ENCODE assay signal across 8 cellular contexts in the genomic region with DNA sequence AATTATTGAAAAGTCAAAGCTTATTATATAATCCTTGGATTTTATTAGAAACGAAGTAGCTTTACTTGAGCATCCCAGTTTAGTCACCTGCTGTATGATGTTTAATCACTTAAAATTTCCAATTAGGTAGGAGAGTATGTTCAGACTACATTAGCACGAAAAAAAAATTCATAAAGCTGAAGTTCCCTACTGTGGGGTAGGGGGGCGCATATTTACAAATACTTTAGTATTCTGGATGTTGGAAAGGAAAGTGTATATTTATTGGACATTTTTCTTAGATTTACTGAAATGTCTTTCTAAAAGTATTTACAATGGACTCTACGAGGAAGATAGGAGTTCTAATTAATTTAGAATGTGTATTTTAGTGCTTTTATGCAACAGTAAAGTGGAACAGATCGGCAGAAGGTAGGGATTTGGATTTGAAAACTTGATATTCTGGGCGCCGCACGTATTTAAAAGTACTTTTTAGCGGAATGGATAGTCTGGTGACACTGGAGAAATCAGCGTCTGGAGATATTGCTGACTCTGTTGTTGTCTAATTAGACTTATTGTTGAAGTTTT. TPM values are rescaled to one million over a fixed set of nuclear protein-coding genes. Genes with fewer than 3 reads are reported as not detected.
DNase-seq lines count a peak whose midpoint lies in the region; ATAC-seq and TF ChIP-seq lines count a peak whose summit lies in the region.

No MANE protein-coding gene starts in this region.

- peak overlapping the region; percentile 30 for H3K27ac Mint-ChIP-seq in Calu3 (ENCODE audit: unreplicated experiment)
- no peak overlapping the region for H3K27ac Mint-ChIP-seq in activated CD8-positive, alpha-beta T cell treated with anti-CD3 and anti-CD28 coated beads, Interleukin-2, amount 10 ng/mL, durations not matched to agents 7 days and 5 days

- TF ChIP-seq CTCF in Calu3 (IDR thresholded peaks at IDR 0.05; ENCODE audit: unreplicated experiment) = no peak

- H3K27me3 Mint-ChIP-seq in Calu3 (ENCODE audit: unreplicated experiment) = no peaks in the 10 kb centered on the region
- H3K27me3 Mint-ChIP-seq in activated CD8-positive, alpha-beta T cell treated with anti-CD3 and anti-CD28 coated beads, Interleukin-2, amount 10 ng/mL, durations not matched to agents 7 days and 5 days (ENCODE audit: low read depth) = no peaks in the 10 kb centered on the region

- TSS peak; percentile 47 for BruUV-seq in Calu3 (replicated peaks; lab: Mats Ljungman, UMichigan)

- peak overlapping the region; percentile 96 for H3K4me3 ChIP-seq in HUES6 (ENCODE audit: low read depth, low read length)

- H3K9me3 ChIP-seq in HUES6 (ENCODE audit: control insufficient read depth, insufficient read depth, low read depth, low read length) = no peaks in the 10 kb centered on the region

- no peak for ATAC-seq in activated CD8-positive, alpha-beta T cell treated with anti-CD3 and anti-CD28 coated beads, Interleukin-2, amount 10 ng/mL, durations not matched to agents 7 days and 5 days

- H3K27me3 ChIP-seq in HUES6 (ENCODE audit: control insufficient read depth, insufficient read depth, low read length) = no peaks in the 10 kb centered on the region

- CTCF ChIA-PET in Calu3 (lab: Charles Lee) = interaction anchor here (1.0 to 1.4 kb wide), 2 partner anchors 34 to 71 kb away, joined by 3 to 6 read pairs; a partner anchor contains a TSS
- CTCF ChIA-PET in activated CD8-positive, alpha-beta T cell treated with anti-CD3 and anti-CD28 coated beads, Interleukin-2, amount 10 ng/mL, durations not matched to agents 7 days and 5 days (lab: Charles Lee) = interaction anchor here (0.8 to 1.9 kb wide), 5 partner anchors 9 to 443 kb away, joined by 3 to 7 read pairs (median 4); no protein-coding TSS in a partner anchor

- H3K36me3 Mint-ChIP-seq in Calu3 (ENCODE audit: insufficient read depth, unreplicated experiment) = peaks cover 25% of the 10 kb centered on the region
- peaks cover 3% of the 10 kb centered on the region for H3K36me3 Mint-ChIP-seq in activated CD8-positive, alpha-beta T cell treated with anti-CD3 and anti-CD28 coated beads, Interleukin-2, amount 10 ng/mL, durations not matched to agents 7 days and 5 days (ENCODE audit: low read depth)

- H3K9me3 Mint-ChIP-seq in Calu3 (ENCODE audit: low read depth, unreplicated experiment) = no peaks in the 10 kb centered on the region
- no peaks in the 10 kb centered on the region for H3K9me3 Mint-ChIP-seq in activated CD8-positive, alpha-beta T cell treated with anti-CD3 and anti-CD28 coated beads, Interleukin-2, amount 10 ng/mL, durations not matched to agents 7 days and 5 days (ENCODE audit: insufficient read depth)

- peaks cover 6% of the 10 kb centered on the region for H3K4me1 ChIP-seq in HUES6 (ENCODE audit: control insufficient read depth, insufficient read depth, low read length)

- no peak overlapping the region for H3K9ac ChIP-seq in HUES6 (ENCODE audit: low read length)

- DNase-seq in Calu3 = no peak
- DNase-seq in activated CD8-positive, alpha-beta T cell treated with anti-CD3 and anti-CD28 coated beads, Interleukin-2, amount 10 ng/mL, durations not matched to agents 7 days and 5 days = no peak
- peak; percentile 37 for DNase-seq in left kidney (ENCODE audit: low read depth, low spot score)
- no peak for DNase-seq in stimulated activated CD4-positive, alpha-beta T cell treated with anti-CD3 and anti-CD28 coated beads, Interleukin-2, amount 100 ng/mL, for 48 hours
- DNase-seq in 8988T = no peak
- no peak for DNase-seq in COLO668 (lab: John Stamatoyannopoulos, UW; ENCODE audit: unreplicated experiment)
- no peak for DNase-seq in GM19238 (ENCODE audit: insufficient read length, low spot score)

- POLR2A ChIA-PET in activated CD8-positive, alpha-beta T cell treated with anti-CD3 and anti-CD28 coated beads, Interleukin-2, amount 10 ng/mL, durations not matched to agents 7 days and 5 days (lab: Charles Lee) = interaction anchor here (1.6 to 4.0 kb wide), 2 partner anchors 9 to 33 kb away, joined by 4 to 14 read pairs; a partner anchor contains a TSS

- intact Hi-C loops in Calu3 (cut with micrococcal nuclease; ENCODE audit: unreplicated experiment) = no loop called here

- H3K27ac ChIP-seq in HUES6 (ENCODE audit: low read depth, low read length) = no peak overlapping the region

- peak overlapping the region; percentile 99 for H3K4me3 Mint-ChIP-seq in Calu3 (ENCODE audit: low read depth, unreplicated experiment)
- peak overlapping the region; percentile 81 for H3K4me3 Mint-ChIP-seq in activated CD8-positive, alpha-beta T cell treated with anti-CD3 and anti-CD28 coated beads, Interleukin-2, amount 10 ng/mL, durations not matched to agents 7 days and 5 days

- peaks cover 11% of the 10 kb centered on the region for H3K4me1 Mint-ChIP-seq in Calu3 (ENCODE audit: low read depth, unreplicated experiment)
- H3K4me1 Mint-ChIP-seq in activated CD8-positive, alpha-beta T cell treated with anti-CD3 and anti-CD28 coated beads, Interleukin-2, amount 10 ng/mL, durations not matched to agents 7 days and 5 days (ENCODE audit: low read depth) = peaks cover 26% of the 10 kb centered on the region

- no peaks in the 10 kb centered on the region for H3K36me3 ChIP-seq in HUES6 (ENCODE audit: control insufficient read depth, insufficient read depth, low read length)

RNA-seq across cellular contexts. Expression of a gene that starts 1.9 kb away (rescaled TPM):
- 8.8 and 9.4 TPM in 2 replicates for total RNA-seq in Calu3 (2022)
- 10 to 100 TPM; 14.7 to 15.7 TPM for total RNA-seq in activated CD8-positive, alpha-beta T cell treated with anti-CD3 and anti-CD28 coated beads, Interleukin-2, amount 10 ng/mL, durations not matched to agents 7 days and 5 days

RNA-seq across cellular contexts. Expression of a gene that starts 33.7 kb away (rescaled TPM):
- total RNA-seq in Calu3 (2022) = 26.6 and 28.9 TPM in 2 replicates
- total RNA-seq in activated CD8-positive, alpha-beta T cell treated with anti-CD3 and anti-CD28 coated beads, Interleukin-2, amount 10 ng/mL, durations not matched to agents 7 days and 5 days = 10 to 100 TPM; 34.2 to 35.7 TPM
